ENCODE assay signal across 18 cellular contexts in the genomic region with DNA sequence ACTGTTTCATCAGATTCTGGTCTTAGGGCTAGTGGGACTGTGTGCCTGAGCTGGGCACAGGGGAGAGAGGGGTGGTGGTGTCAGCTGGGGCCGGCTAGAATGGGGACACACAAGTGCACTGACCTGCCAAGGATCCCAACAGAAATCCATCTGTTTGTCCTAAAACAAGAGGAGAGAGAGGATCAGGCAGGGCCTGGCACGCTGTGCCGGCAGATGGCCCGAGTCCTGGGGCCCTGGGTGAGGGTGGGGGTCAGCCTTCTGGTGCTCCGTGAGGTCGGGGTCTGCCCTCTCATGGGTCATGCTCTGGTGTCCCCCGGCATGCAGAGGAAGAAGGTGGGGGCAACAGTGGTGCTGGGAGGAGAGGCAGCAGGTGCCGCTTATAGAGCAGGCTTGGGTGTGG. TPM values are rescaled to one million over a fixed set of nuclear protein-coding genes. Genes with fewer than 3 reads are reported as not detected.
"Had no signal": no experiment of that assay in that cellular context is flagged by ENCODE, and none has a peak within 500 bp of the region (broad histone marks: within the 10 kb centered on the region; RNA-seq: fewer than 3 reads in every experiment).

No MANE protein-coding gene starts in this region.

RNA-seq across cellular contexts. Expression of a gene that starts 3.7 kb away (rescaled TPM):
- total RNA-seq: activated B cell treated with CpG ODN at 0.5 μM for 24 hours; activated CD4-positive, alpha-beta memory T cell treated with anti-CD3 and anti-CD28 coated beads for 36 hours; activated CD4-positive, alpha-beta T cell treated with anti-CD3 and anti-CD28 coated beads, Interleukin-2, amount 10 ng/mL, durations not matched to agents 24 days and 14 days; activated CD8-positive, alpha-beta memory T cell treated with anti-CD3 and anti-CD28 coated beads for 36 hours; activated CD8-positive, alpha-beta T cell treated with anti-CD3 and anti-CD28 coated beads for 36 hours; activated naive CD4-positive, alpha-beta T cell treated with anti-CD3 and anti-CD28 coated beads for 36 hours; activated naive CD4-positive, alpha-beta T cell treated with anti-CD3 and anti-CD28 coated beads, Interleukin-2, amount 50 U/mL, for 72 hours; activated naive CD8-positive, alpha-beta T cell treated with anti-CD3 and anti-CD28 coated beads for 36 hours; activated T-cell treated with anti-CD3 and anti-CD28 coated beads, Interleukin-2, amount 50 U/mL, for 4 hours; activated T-cell treated with anti-CD3 and anti-CD28 coated beads, Interleukin-2, amount 50 U/mL, for 72 hours; activated T-helper 1 cell treated with anti-CD3 and anti-CD28 coated beads, Interleukin-12 subunit alpha, Interleukin-12 subunit beta, Interleukin-2, Interleukin-4 antibody, amounts not matched to agents 30 ng/mL and 10 ng/mL and 1 ng/mL, durations not matched to agents 14 hours and 24 hours and 36 hours had no signal

RNA-seq across cellular contexts. Expression of a gene that starts 18.0 kb away (rescaled TPM):
- total RNA-seq: activated CD4-positive, alpha-beta memory T cell treated with anti-CD3 and anti-CD28 coated beads for 36 hours; activated CD4-positive, alpha-beta T cell treated with anti-CD3 and anti-CD28 coated beads, Interleukin-2, amount 10 ng/mL, durations not matched to agents 24 days and 14 days; activated CD8-positive, alpha-beta memory T cell treated with anti-CD3 and anti-CD28 coated beads for 36 hours; activated CD8-positive, alpha-beta T cell treated with anti-CD3 and anti-CD28 coated beads for 36 hours; activated naive CD4-positive, alpha-beta T cell treated with anti-CD3 and anti-CD28 coated beads for 36 hours; activated naive CD8-positive, alpha-beta T cell treated with anti-CD3 and anti-CD28 coated beads for 36 hours; activated T-cell treated with anti-CD3 and anti-CD28 coated beads, Interleukin-2, amount 50 U/mL, for 4 hours; activated T-cell treated with anti-CD3 and anti-CD28 coated beads, Interleukin-2, amount 50 U/mL, for 72 hours; activated T-helper 1 cell treated with anti-CD3 and anti-CD28 coated beads, Interleukin-12 subunit alpha, Interleukin-12 subunit beta, Interleukin-2, Interleukin-4 antibody, amounts not matched to agents 30 ng/mL and 10 ng/mL and 1 ng/mL, durations not matched to agents 14 hours and 24 hours and 36 hours had no signal

RNA-seq across cellular contexts. Expression of a gene that starts 22.0 kb away (rescaled TPM):
- total RNA-seq: activated B cell treated with CpG ODN at 0.5 μM for 24 hours; activated CD4-positive, alpha-beta memory T cell treated with anti-CD3 and anti-CD28 coated beads for 36 hours; activated CD4-positive, alpha-beta T cell treated with anti-CD3 and anti-CD28 coated beads, Interleukin-2, amount 10 ng/mL, durations not matched to agents 24 days and 14 days; activated CD8-positive, alpha-beta memory T cell treated with anti-CD3 and anti-CD28 coated beads for 36 hours; activated CD8-positive, alpha-beta T cell treated with anti-CD3 and anti-CD28 coated beads for 36 hours; activated naive CD4-positive, alpha-beta T cell treated with anti-CD3 and anti-CD28 coated beads for 36 hours; activated naive CD4-positive, alpha-beta T cell treated with anti-CD3 and anti-CD28 coated beads, Interleukin-2, amount 50 U/mL, for 72 hours; activated naive CD8-positive, alpha-beta T cell treated with anti-CD3 and anti-CD28 coated beads for 36 hours; activated T-cell treated with anti-CD3 and anti-CD28 coated beads, Interleukin-2, amount 50 U/mL, for 72 hours; activated T-helper 1 cell treated with anti-CD3 and anti-CD28 coated beads, Interleukin-12 subunit alpha, Interleukin-12 subunit beta, Interleukin-2, Interleukin-4 antibody, amounts not matched to agents 30 ng/mL and 10 ng/mL and 1 ng/mL, durations not matched to agents 14 hours and 24 hours and 36 hours; activated T-helper 17 cell treated with anti-CD3 and anti-CD28 coated beads, Interleukin-2, amount 50 U/mL, for 72 hours had no signal

RNA-seq across cellular contexts. Expression of a gene that starts 33.6 kb away (rescaled TPM):
- total RNA-seq: activated B cell treated with CpG ODN at 0.5 μM for 24 hours; activated naive CD4-positive, alpha-beta T cell treated with anti-CD3 and anti-CD28 coated beads for 36 hours; breast epithelium had no signal

RNA-seq across cellular contexts. Expression of a gene that starts 35.8 kb away (rescaled TPM):
- total RNA-seq: activated B cell treated with CpG ODN at 0.5 μM for 24 hours; activated CD4-positive, alpha-beta memory T cell treated with anti-CD3 and anti-CD28 coated beads for 36 hours; activated CD4-positive, alpha-beta T cell treated with anti-CD3 and anti-CD28 coated beads, Interleukin-2, amount 10 ng/mL, durations not matched to agents 24 days and 14 days; activated CD8-positive, alpha-beta memory T cell treated with anti-CD3 and anti-CD28 coated beads for 36 hours; activated CD8-positive, alpha-beta T cell treated with anti-CD3 and anti-CD28 coated beads for 36 hours; activated naive CD4-positive, alpha-beta T cell treated with anti-CD3 and anti-CD28 coated beads for 36 hours; activated naive CD4-positive, alpha-beta T cell treated with anti-CD3 and anti-CD28 coated beads, Interleukin-2, amount 50 U/mL, for 72 hours; activated naive CD8-positive, alpha-beta T cell treated with anti-CD3 and anti-CD28 coated beads for 36 hours; activated T-cell treated with anti-CD3 and anti-CD28 coated beads, Interleukin-2, amount 50 U/mL, for 4 hours; activated T-cell treated with anti-CD3 and anti-CD28 coated beads, Interleukin-2, amount 50 U/mL, for 72 hours; activated T-helper 1 cell treated with anti-CD3 and anti-CD28 coated beads, Interleukin-12 subunit alpha, Interleukin-12 subunit beta, Interleukin-2, Interleukin-4 antibody, amounts not matched to agents 30 ng/mL and 10 ng/mL and 1 ng/mL, durations not matched to agents 14 hours and 24 hours and 36 hours; activated T-helper 17 cell treated with anti-CD3 and anti-CD28 coated beads, Interleukin-2, amount 50 U/mL, for 72 hours; adrenal gland; aorta; astrocyte; body of pancreas; cardiac septum had no signal
